In the genomic region with DNA sequence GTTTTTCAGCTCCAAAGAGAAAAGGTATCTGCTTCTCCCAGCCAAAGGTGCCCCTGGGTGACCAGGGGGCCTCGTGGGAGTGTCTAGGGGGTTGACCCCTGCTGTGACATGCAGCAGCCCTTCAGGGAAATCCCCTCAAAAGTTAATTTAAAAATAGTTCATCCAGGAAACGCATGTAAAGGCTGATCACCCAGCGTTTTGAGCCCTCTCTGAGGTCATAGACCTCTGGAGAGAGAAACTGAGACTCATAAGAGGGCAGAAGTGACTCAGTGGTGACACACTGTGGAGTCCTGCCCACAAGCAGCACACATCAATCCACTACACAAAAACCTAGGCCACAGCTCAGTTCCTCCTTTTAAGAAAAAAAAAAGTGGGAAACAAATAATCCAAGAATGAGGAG, we compare ENCODE assay signal across 12 cellular contexts. TPM values are rescaled to one million over a fixed set of nuclear protein-coding genes. Genes with fewer than 3 reads are reported as not detected.
A peak's percentile ranks its signal among the peaks of the same experiment; 100 is the strongest.
DNase-seq lines count a peak whose midpoint lies in the region; ATAC-seq and TF ChIP-seq lines count a peak whose summit lies in the region.
"Had no signal": no experiment of that assay in that cellular context is flagged by ENCODE, and none has a peak within 500 bp of the region (broad histone marks: within the 10 kb centered on the region; RNA-seq: fewer than 3 reads in every experiment).

No MANE protein-coding gene starts in this region.

- H3K27ac Mint-ChIP-seq in activated CD8-positive, alpha-beta memory T cell treated with anti-CD3 and anti-CD28 coated beads, Interleukin-2, amount 10 ng/mL, durations not matched to agents 7 days and 5 days = no peak overlapping the region

- peaks cover 18% of the 10 kb centered on the region for H3K4me1 Mint-ChIP-seq in activated CD8-positive, alpha-beta memory T cell treated with anti-CD3 and anti-CD28 coated beads, Interleukin-2, amount 10 ng/mL, durations not matched to agents 7 days and 5 days

- no peak overlapping the region for H3K27ac ChIP-seq in substantia nigra (ENCODE audit: low read depth, low read length, poor library complexity, severe bottlenecking)
- H3K27ac ChIP-seq: pancreas, testis had no signal

- DNase-seq in GM10248 (ENCODE audit: extremely low spot score) = peak; percentile 34
- DNase-seq in activated CD8-positive, alpha-beta memory T cell treated with anti-CD3 and anti-CD28 coated beads, Interleukin-2, amount 10 ng/mL, durations not matched to agents 7 days and 5 days = peak; percentile 64
- peak; percentile 26 for DNase-seq in stimulated activated CD4-positive, alpha-beta T cell treated with anti-CD3 and anti-CD28 coated beads, Interleukin-12 subunit alpha, Interleukin-12 subunit beta, amount 100 ng/mL, for 4 hours
- no peak for DNase-seq in substantia nigra (lab: John Stamatoyannopoulos, UW)
- DNase-seq in SKM-1 (lab: John Stamatoyannopoulos, UW; ENCODE audit: unreplicated experiment) = no peak
- no peak for DNase-seq in COR-L47 (lab: John Stamatoyannopoulos, UW)
- no peak for DNase-seq in NCI-H2081 (lab: John Stamatoyannopoulos, UW)
- DNase-seq: Calu3, MM.1S, pancreas, testis had no signal

- peak; percentile 62 for ATAC-seq in HG03342 (IDR thresholded peaks at IDR 0.05; ENCODE audit: unreplicated experiment)
- peak; percentile 64 for ATAC-seq in activated CD8-positive, alpha-beta memory T cell treated with anti-CD3 and anti-CD28 coated beads, Interleukin-2, amount 10 ng/mL, durations not matched to agents 7 days and 5 days
- ATAC-seq: pancreas had no signal

- H3K4me3 Mint-ChIP-seq in activated CD8-positive, alpha-beta memory T cell treated with anti-CD3 and anti-CD28 coated beads, Interleukin-2, amount 10 ng/mL, durations not matched to agents 7 days and 5 days = no peak overlapping the region

- CTCF ChIA-PET in GM10248 (lab: Yijun Ruan, JAX) = interaction anchor here (0.8 to 2.4 kb wide), 5 partner anchors 10 to 80 kb away, joined by 3 to 8 read pairs (median 3); no protein-coding TSS in a partner anchor
- CTCF ChIA-PET in activated CD8-positive, alpha-beta memory T cell treated with anti-CD3 and anti-CD28 coated beads, Interleukin-2, amount 10 ng/mL, durations not matched to agents 7 days and 5 days (lab: Charles Lee) = interaction anchor here (1.1 to 1.3 kb wide), 2 partner anchors 11 to 90 kb away, joined by 3 to 4 read pairs; no protein-coding TSS in a partner anchor

- H3K27me3 Mint-ChIP-seq in activated CD8-positive, alpha-beta memory T cell treated with anti-CD3 and anti-CD28 coated beads, Interleukin-2, amount 10 ng/mL, durations not matched to agents 7 days and 5 days = peaks cover 11% of the 10 kb centered on the region

- peaks cover 7% of the 10 kb centered on the region for H3K9me3 Mint-ChIP-seq in activated CD8-positive, alpha-beta memory T cell treated with anti-CD3 and anti-CD28 coated beads, Interleukin-2, amount 10 ng/mL, durations not matched to agents 7 days and 5 days (ENCODE audit: low read depth)

- no peak for TF ChIP-seq CTCF in GM10248 (IDR thresholded peaks at IDR 0.05; ENCODE audit: control extremely low read depth, extremely low read depth, low read depth, missing control alignments)

- peaks cover 12% of the 10 kb centered on the region for H3K36me3 Mint-ChIP-seq in activated CD8-positive, alpha-beta memory T cell treated with anti-CD3 and anti-CD28 coated beads, Interleukin-2, amount 10 ng/mL, durations not matched to agents 7 days and 5 days

- POLR2A ChIA-PET in GM10248 (lab: Yijun Ruan, JAX) = no interaction called here

RNA-seq across cellular contexts. Expression of a gene that starts 11.9 kb away (rescaled TPM):
- under 1 TPM in 1 of 2 experiments, not detected in 1; 0.20 TPM for total RNA-seq in activated CD8-positive, alpha-beta memory T cell treated with anti-CD3 and anti-CD28 coated beads, Interleukin-2, amount 10 ng/mL, durations not matched to agents 7 days and 5 days
- total RNA-seq: Calu3, pancreas had no signal

RNA-seq across cellular contexts. Expression of a gene that starts 20.4 kb away (rescaled TPM):
- under 1 TPM in 1 of 2 experiments, not detected in 1; 0.12 TPM for total RNA-seq in activated CD8-positive, alpha-beta memory T cell treated with anti-CD3 and anti-CD28 coated beads, Interleukin-2, amount 10 ng/mL, durations not matched to agents 7 days and 5 days
- total RNA-seq: pancreas had no signal

RNA-seq across cellular contexts. Expression of a gene that starts 54.1 kb away (rescaled TPM):
- total RNA-seq in activated CD8-positive, alpha-beta memory T cell treated with anti-CD3 and anti-CD28 coated beads, Interleukin-2, amount 10 ng/mL, durations not matched to agents 7 days and 5 days = 10 to 100 TPM; 21.6 to 26.2 TPM

Comparison
In these comparisons a context has a peak if more than half of its experiments do, and no peak if none do; other contexts are left out.
1. DNase-seq: peak in GM10248 (single experiment), activated CD8-positive, alpha-beta memory T cell treated with anti-CD3 and anti-CD28 coated beads, Interleukin-2, amount 10 ng/mL, durations not matched to agents 7 days and 5 days (single experiment) and stimulated activated CD4-positive, alpha-beta T cell treated with anti-CD3 and anti-CD28 coated beads, Interleukin-12 subunit alpha, Interleukin-12 subunit beta, amount 100 ng/mL, for 4 hours (single experiment); none in substantia nigra (0 of 49), SKM-1 (single experiment), COR-L47 (single experiment) and NCI-H2081 (0 of 2).